ENCODE assay signal across 1 cellular context in genomic region chr1:207885129-207886032, GRCh38.
TF ChIP-seq lines count a peak whose summit lies in the region.

No MANE protein-coding gene starts in this region.

TF ChIP-seq in HepG2, 621 proteins besides CTCF, POLR2A, EP300 and RAD21 (continued from another document):
- no peak for TF ChIP-seq TRIM22 (IDR thresholded peaks at IDR 0.05)
- TF ChIP-seq, protein P1, sequence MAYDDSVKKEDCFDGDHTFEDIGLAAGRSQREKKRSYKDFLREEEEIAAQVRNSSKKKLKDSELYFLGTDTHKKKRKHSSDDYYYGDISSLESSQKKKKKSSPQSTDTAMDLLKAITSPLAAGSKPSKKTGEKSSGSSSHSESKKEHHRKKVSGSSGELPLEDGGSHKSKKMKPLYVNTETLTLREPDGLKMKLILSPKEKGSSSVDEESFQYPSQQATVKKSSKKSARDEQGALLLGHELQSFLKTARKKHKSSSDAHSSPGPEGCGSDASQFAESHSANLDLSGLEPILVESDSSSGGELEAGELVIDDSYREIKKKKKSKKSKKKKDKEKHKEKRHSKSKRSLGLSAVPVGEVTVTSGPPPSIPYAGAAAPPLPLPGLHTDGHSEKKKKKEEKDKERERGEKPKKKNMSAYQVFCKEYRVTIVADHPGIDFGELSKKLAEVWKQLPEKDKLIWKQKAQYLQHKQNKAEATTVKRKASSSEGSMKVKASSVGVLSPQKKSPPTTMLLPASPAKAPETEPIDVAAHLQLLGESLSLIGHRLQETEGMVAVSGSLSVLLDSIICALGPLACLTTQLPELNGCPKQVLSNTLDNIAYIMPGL (CRISPR knock-in tag; IDR thresholded peaks at IDR 0.05; ENCODE audit: borderline replicate concordance in 1 of 2, low read depth in 1 of 2) = 0 out of 4 replicates have a peak, but pooled peaks of 1 of the 2 experiments have one; percentile 51
- peak; percentile 41; the same call in 1 of the 2 replicates for TF ChIP-seq ETV5 (CRISPR knock-in tag; IDR thresholded peaks at IDR 0.05; ENCODE audit: borderline replicate concordance)
- TF ChIP-seq ZNF660 (CRISPR knock-in tag; IDR thresholded peaks at IDR 0.05; ENCODE audit: borderline replicate concordance, low read depth) = no peak
- TF ChIP-seq TFAP4 (IDR thresholded peaks at IDR 0.05; ENCODE audit: borderline replicate concordance, low read depth) = peak; percentile 26; the same call in 1 of the 2 replicates
- TF ChIP-seq ZNF609 (CRISPR knock-in tag; IDR thresholded peaks at IDR 0.05; ENCODE audit: borderline replicate concordance) = no peak
- TF ChIP-seq KDM2A (CRISPR knock-in tag; IDR thresholded peaks at IDR 0.05; ENCODE audit: borderline replicate concordance, low read depth) = peak; percentile 63; the same call in 1 of the 2 replicates
- TF ChIP-seq RXRA (CRISPR knock-in tag; IDR thresholded peaks at IDR 0.05) = no peak
- TF ChIP-seq ZNF564 (CRISPR knock-in tag; IDR thresholded peaks at IDR 0.05) = no peak
- TF ChIP-seq SALL1 (CRISPR knock-in tag; IDR thresholded peaks at IDR 0.05) = peak; percentile 22; the same call in 1 of the 2 replicates
- TF ChIP-seq ZNF280D (CRISPR knock-in tag; IDR thresholded peaks at IDR 0.05) = no peak
- 0 out of 2 replicates have a peak, but pooled peaks have one; percentile 17 for TF ChIP-seq RXRB (CRISPR knock-in tag; IDR thresholded peaks at IDR 0.05; ENCODE audit: borderline replicate concordance)
- no peak for TF ChIP-seq ATF7-NPFF (CRISPR knock-in tag; IDR thresholded peaks at IDR 0.05; ENCODE audit: low read depth)
- no peak for TF ChIP-seq CENPX (CRISPR knock-in tag; IDR thresholded peaks at IDR 0.05)
- no peak for TF ChIP-seq ZNF136 (CRISPR knock-in tag; IDR thresholded peaks at IDR 0.05; ENCODE audit: low read depth)
- peak; percentile 23; the same call in 1 of the 2 replicates for TF ChIP-seq MAX (IDR thresholded peaks at IDR 0.05)
- no peak for TF ChIP-seq ASH2L (IDR thresholded peaks at IDR 0.05; ENCODE audit: insufficient read length, low read depth, low read length)
- 0 out of 2 replicates have a peak, but pooled peaks have one; percentile 54 for TF ChIP-seq ZNF644 (CRISPR knock-in tag; IDR thresholded peaks at IDR 0.05; ENCODE audit: low read depth)
- TF ChIP-seq TBP (CRISPR knock-in tag; IDR thresholded peaks at IDR 0.05) = no peak
- no peak for TF ChIP-seq AHR (CRISPR knock-in tag; IDR thresholded peaks at IDR 0.05)
- peak; percentile 42 for TF ChIP-seq ZNF687 (CRISPR knock-in tag; IDR thresholded peaks at IDR 0.05)
- TF ChIP-seq ZNF207 (IDR thresholded peaks at IDR 0.05; ENCODE audit: borderline replicate concordance) = no peak
- TF ChIP-seq FOSL2 (CRISPR knock-in tag; IDR thresholded peaks at IDR 0.05) = no peak
- TF ChIP-seq DNMT3B (CRISPR knock-in tag; conservative IDR thresholded peaks at IDR 0.05) = no peak
- TF ChIP-seq ZNF10 (CRISPR knock-in tag; IDR thresholded peaks at IDR 0.05; ENCODE audit: borderline replicate concordance, low read depth) = no peak
- TF ChIP-seq YY1 (IDR thresholded peaks at IDR 0.05; ENCODE audit: insufficient read depth, insufficient replicate concordance, low read depth, low read length) = peak; percentile 83
- TF ChIP-seq EED (CRISPR knock-in tag; IDR thresholded peaks at IDR 0.05) = no peak
- no peak for TF ChIP-seq ZNF432 (CRISPR knock-in tag; IDR thresholded peaks at IDR 0.05; ENCODE audit: borderline replicate concordance)
- TF ChIP-seq ZFP91 (CRISPR knock-in tag; IDR thresholded peaks at IDR 0.05; ENCODE audit: borderline replicate concordance) = peak; percentile 33; the same call in 1 of the 2 replicates
- TF ChIP-seq STAG1 (CRISPR knock-in tag; IDR thresholded peaks at IDR 0.05) = peak; percentile 83
- TF ChIP-seq, protein P2, sequence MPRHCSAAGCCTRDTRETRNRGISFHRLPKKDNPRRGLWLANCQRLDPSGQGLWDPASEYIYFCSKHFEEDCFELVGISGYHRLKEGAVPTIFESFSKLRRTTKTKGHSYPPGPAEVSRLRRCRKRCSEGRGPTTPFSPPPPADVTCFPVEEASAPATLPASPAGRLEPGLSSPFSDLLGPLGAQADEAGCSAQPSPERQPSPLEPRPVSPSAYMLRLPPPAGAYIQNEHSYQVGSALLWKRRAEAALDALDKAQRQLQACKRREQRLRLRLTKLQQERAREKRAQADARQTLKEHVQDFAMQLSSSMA (CRISPR knock-in tag; IDR thresholded peaks at IDR 0.05) = no peak
- no peak for TF ChIP-seq RFX3 (CRISPR knock-in tag; IDR thresholded peaks at IDR 0.05)
- no peak for TF ChIP-seq ZNF550 (CRISPR knock-in tag; IDR thresholded peaks at IDR 0.05; ENCODE audit: borderline replicate concordance)
- no peak for TF ChIP-seq HCFC1 (IDR thresholded peaks at IDR 0.05; ENCODE audit: low read depth, low read length)
